1 cellular context compared by ENCODE assay signal in genomic region chr10:84184517-84184916, GRCh38.
TF ChIP-seq lines count a peak whose summit lies in the region.

No MANE protein-coding gene starts in this region.

TF ChIP-seq in H1, 55 proteins besides CTCF, POLR2A, EP300 and RAD21:
- TF ChIP-seq RBBP5 (IDR thresholded peaks at IDR 0.05; ENCODE audit: borderline replicate concordance, low read depth, low read length) (no peak), NRF1 (IDR thresholded peaks at IDR 0.05; ENCODE audit: low read depth, low read length) (no peak), TEAD4 (IDR thresholded peaks at IDR 0.05; ENCODE audit: low read depth, low read length) (no peak), BRCA1 (IDR thresholded peaks at IDR 0.05; ENCODE audit: low read depth, low read length) (no peak), TCF12 (IDR thresholded peaks at IDR 0.05; ENCODE audit: low read depth, low read length) (no peak), SIN3A (conservative IDR thresholded peaks at IDR 0.05 in 1 of 2, IDR thresholded peaks at IDR 0.05 in 1 of 2; ENCODE audit: low read depth in 1 of 2, low read length in 2 of 2) (no peak)
- TF ChIP-seq, protein P1, sequence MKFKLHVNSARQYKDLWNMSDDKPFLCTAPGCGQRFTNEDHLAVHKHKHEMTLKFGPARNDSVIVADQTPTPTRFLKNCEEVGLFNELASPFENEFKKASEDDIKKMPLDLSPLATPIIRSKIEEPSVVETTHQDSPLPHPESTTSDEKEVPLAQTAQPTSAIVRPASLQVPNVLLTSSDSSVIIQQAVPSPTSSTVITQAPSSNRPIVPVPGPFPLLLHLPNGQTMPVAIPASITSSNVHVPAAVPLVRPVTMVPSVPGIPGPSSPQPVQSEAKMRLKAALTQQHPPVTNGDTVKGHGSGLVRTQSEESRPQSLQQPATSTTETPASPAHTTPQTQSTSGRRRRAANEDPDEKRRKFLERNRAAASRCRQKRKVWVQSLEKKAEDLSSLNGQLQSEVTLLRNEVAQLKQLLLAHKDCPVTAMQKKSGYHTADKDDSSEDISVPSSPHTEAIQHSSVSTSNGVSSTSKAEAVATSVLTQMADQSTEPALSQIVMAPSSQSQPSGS (IDR thresholded peaks at IDR 0.05; ENCODE audit: low read length), result no peak
